29 cellular contexts compared by ENCODE assay signal in the genomic region with DNA sequence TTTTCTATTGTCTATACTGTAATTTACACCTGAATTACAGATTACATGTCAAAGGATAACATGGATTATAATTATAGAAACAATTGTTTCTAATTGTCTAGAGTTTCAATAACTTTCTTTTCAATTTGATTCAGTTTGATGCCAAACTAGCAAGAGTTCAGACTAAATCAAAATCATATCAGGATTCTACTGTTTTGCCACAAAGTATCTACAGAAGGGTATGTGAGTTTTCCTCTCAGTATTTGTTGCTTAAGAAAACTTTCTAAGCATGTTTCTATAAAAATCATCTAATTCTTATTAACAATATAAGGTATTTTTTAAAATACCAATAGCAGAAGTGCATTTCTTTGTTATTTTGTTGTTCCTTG. TPM values are rescaled to one million over a fixed set of nuclear protein-coding genes. Genes with fewer than 3 reads are reported as not detected.
"Had no signal": no experiment of that assay in that cellular context is flagged by ENCODE, and none has a peak within 500 bp of the region (broad histone marks: within the 10 kb centered on the region; RNA-seq: fewer than 3 reads in every experiment).

No MANE protein-coding gene starts in this region.

- H3K36me3 ChIP-seq: uterus had no signal

- H3K4me3 ChIP-seq: stomach, suprapubic skin, testis, thoracic aorta, thyroid gland, tibial artery, tibial nerve, transverse colon, upper lobe of left lung, upper lobe of right lung, uterus, vagina had no signal

- H3K27ac Mint-ChIP-seq: stimulated activated effector memory CD8-positive, alpha-beta T cell treated with anti-CD3 and anti-CD28 coated beads, Interleukin-12 subunit alpha, Interleukin-12 subunit beta, amount 100 ng/mL, for 72 hours; stimulated activated memory B cell treated with anti-CD40 and anti-IgM and Interleukin-4, amounts not matched to agents 10 μg/mL and 1 μg/mL and 100 μg/mL, for 72 hours; stimulated activated naive B cell treated with anti-CD40 and anti-IgM and Interleukin-4, amounts not matched to agents 10 μg/mL and 1 μg/mL and 100 μg/mL, for 72 hours; stimulated activated naive CD8-positive, alpha-beta T cell treated with anti-CD3 and anti-CD28 coated beads, Interleukin-15, amount 100 ng/mL, for 72 hours; stimulated activated naive CD8-positive, alpha-beta T cell treated with anti-CD3 and anti-CD28 coated beads, Interleukin-15, Interleukin-2, amounts not matched to agents 100 ng/mL and 50 ng/mL, for 24 hours; type B pancreatic cell had no signal

- H3K9me3 Mint-ChIP-seq: stimulated activated memory B cell treated with anti-CD40 and anti-IgM and Interleukin-4, amounts not matched to agents 10 μg/mL and 1 μg/mL and 100 μg/mL, for 72 hours; type B pancreatic cell had no signal

- H3K27me3 ChIP-seq: stomach, suprapubic skin, testis, thyroid gland, tibial artery, tibial nerve, transverse colon, upper lobe of left lung, upper lobe of right lung, uterus, vagina had no signal

- H3K4me3 Mint-ChIP-seq: stimulated activated effector memory CD8-positive, alpha-beta T cell treated with anti-CD3 and anti-CD28 coated beads, Interleukin-12 subunit alpha, Interleukin-12 subunit beta, amount 100 ng/mL, for 72 hours; stimulated activated memory B cell treated with anti-CD40 and anti-IgM and Interleukin-4, amounts not matched to agents 10 μg/mL and 1 μg/mL and 100 μg/mL, for 72 hours; stimulated activated naive B cell treated with anti-CD40 and anti-IgM and Interleukin-4, amounts not matched to agents 10 μg/mL and 1 μg/mL and 100 μg/mL, for 72 hours; stimulated activated naive CD8-positive, alpha-beta T cell treated with anti-CD3 and anti-CD28 coated beads, Interleukin-15, amount 100 ng/mL, for 72 hours; stimulated activated naive CD8-positive, alpha-beta T cell treated with anti-CD3 and anti-CD28 coated beads, Interleukin-15, Interleukin-2, amounts not matched to agents 100 ng/mL and 50 ng/mL, for 24 hours; type B pancreatic cell had no signal

- H3K27me3 Mint-ChIP-seq: stimulated activated memory B cell treated with anti-CD40 and anti-IgM and Interleukin-4, amounts not matched to agents 10 μg/mL and 1 μg/mL and 100 μg/mL, for 72 hours; stimulated activated naive B cell treated with anti-CD40 and anti-IgM and Interleukin-4, amounts not matched to agents 10 μg/mL and 1 μg/mL and 100 μg/mL, for 72 hours; stimulated activated naive CD8-positive, alpha-beta T cell treated with anti-CD3 and anti-CD28 coated beads, Interleukin-15, amount 100 ng/mL, for 72 hours; stimulated activated naive CD8-positive, alpha-beta T cell treated with anti-CD3 and anti-CD28 coated beads, Interleukin-15, Interleukin-2, amounts not matched to agents 100 ng/mL and 50 ng/mL, for 24 hours; type B pancreatic cell had no signal

- H3K4me1 ChIP-seq: stomach, suprapubic skin, testis, thyroid gland, tibial artery, tibial nerve, transverse colon, upper lobe of left lung, upper lobe of right lung, uterus, vagina had no signal

- FAIRE-seq: urothelium cell line had no signal

- H3K9me3 ChIP-seq: stomach, testis, thyroid gland, tibial artery, transverse colon, upper lobe of left lung, upper lobe of right lung, uterus, vagina had no signal

- ATAC-seq: stimulated activated effector memory CD8-positive, alpha-beta T cell treated with anti-CD3 and anti-CD28 coated beads, Interleukin-12 subunit alpha, Interleukin-12 subunit beta, amount 100 ng/mL, for 72 hours; stimulated activated memory B cell treated with anti-CD40 and anti-IgM and Interleukin-4, amounts not matched to agents 10 μg/mL and 1 μg/mL and 100 μg/mL, for 72 hours; stimulated activated naive B cell treated with anti-CD40 and anti-IgM and Interleukin-4, amounts not matched to agents 10 μg/mL and 1 μg/mL and 100 μg/mL, for 72 hours; stimulated activated naive CD8-positive, alpha-beta T cell treated with anti-CD3 and anti-CD28 coated beads, Interleukin-15, amount 100 ng/mL, for 72 hours; stimulated activated naive CD8-positive, alpha-beta T cell treated with anti-CD3 and anti-CD28 coated beads, Interleukin-15, Interleukin-2, amounts not matched to agents 100 U/mL and 50 U/mL, for 24 hours; upper lobe of right lung had no signal

- H3K4me1 Mint-ChIP-seq: stimulated activated effector memory CD8-positive, alpha-beta T cell treated with anti-CD3 and anti-CD28 coated beads, Interleukin-12 subunit alpha, Interleukin-12 subunit beta, amount 100 ng/mL, for 72 hours; stimulated activated memory B cell treated with anti-CD40 and anti-IgM and Interleukin-4, amounts not matched to agents 10 μg/mL and 1 μg/mL and 100 μg/mL, for 72 hours; stimulated activated naive B cell treated with anti-CD40 and anti-IgM and Interleukin-4, amounts not matched to agents 10 μg/mL and 1 μg/mL and 100 μg/mL, for 72 hours; stimulated activated naive CD8-positive, alpha-beta T cell treated with anti-CD3 and anti-CD28 coated beads, Interleukin-15, amount 100 ng/mL, for 72 hours had no signal

- DNase-seq: stimulated activated CD4-positive, alpha-beta T cell treated with anti-CD3 and anti-CD28 coated beads, Interleukin-2, amount 100 ng/mL, for 48 hours; stimulated activated CD4-positive, alpha-beta T cell treated with anti-CD3 and anti-CD28 coated beads, Interleukin-4, amount 100 ng/mL, for 1 hour; stimulated activated CD4-positive, alpha-beta T cell treated with anti-CD3 and anti-CD28 coated beads, Interleukin-4, amount 100 ng/mL, for 24 hours; stimulated activated CD4-positive, alpha-beta T cell treated with anti-CD3 and anti-CD28 coated beads, Interleukin-4, amount 100 ng/mL, for 4 hours; stimulated activated CD8-positive, alpha-beta memory T cell treated with anti-CD3 and anti-CD28 coated beads, Interleukin-4, amount 100 ng/mL, for 48 hours; stimulated activated naive B cell treated with anti-CD40 and anti-IgM and Interleukin-4, amounts not matched to agents 10 μg/mL and 1 μg/mL and 100 μg/mL, for 72 hours; stimulated activated naive CD4-positive, alpha-beta T cell; stimulated activated naive CD4-positive, alpha-beta T cell treated with Interleukin-2 at 50 U/mL for 16 hours; stimulated activated naive CD8-positive, alpha-beta T cell treated with anti-CD3 and anti-CD28 coated beads, Interleukin-15, amount 100 ng/mL, for 72 hours; stimulated activated naive CD8-positive, alpha-beta T cell treated with anti-CD3 and anti-CD28 coated beads, Interleukin-15, Interleukin-2, amounts not matched to agents 100 U/mL and 50 U/mL, for 24 hours; stomach; substantia nigra; testis; thyroid gland; tibial artery; transverse colon; trophoblast cell; upper lobe of left lung; upper lobe of right lung; uterus had no signal

- H3K27ac ChIP-seq: stomach, suprapubic skin, testis, thoracic aorta, thyroid gland, tibial artery, tibial nerve, transverse colon, upper lobe of left lung, upper lobe of right lung, uterus, vagina had no signal

- H3K36me3 Mint-ChIP-seq: stimulated activated effector memory CD8-positive, alpha-beta T cell treated with anti-CD3 and anti-CD28 coated beads, Interleukin-12 subunit alpha, Interleukin-12 subunit beta, amount 100 ng/mL, for 72 hours had no signal

RNA-seq across cellular contexts. Expression of a gene that starts 42.6 kb away (rescaled TPM):
- total RNA-seq: vagina had no signal
